Comparison of ENCODE assay signal across 8 cellular contexts in the genomic region with DNA sequence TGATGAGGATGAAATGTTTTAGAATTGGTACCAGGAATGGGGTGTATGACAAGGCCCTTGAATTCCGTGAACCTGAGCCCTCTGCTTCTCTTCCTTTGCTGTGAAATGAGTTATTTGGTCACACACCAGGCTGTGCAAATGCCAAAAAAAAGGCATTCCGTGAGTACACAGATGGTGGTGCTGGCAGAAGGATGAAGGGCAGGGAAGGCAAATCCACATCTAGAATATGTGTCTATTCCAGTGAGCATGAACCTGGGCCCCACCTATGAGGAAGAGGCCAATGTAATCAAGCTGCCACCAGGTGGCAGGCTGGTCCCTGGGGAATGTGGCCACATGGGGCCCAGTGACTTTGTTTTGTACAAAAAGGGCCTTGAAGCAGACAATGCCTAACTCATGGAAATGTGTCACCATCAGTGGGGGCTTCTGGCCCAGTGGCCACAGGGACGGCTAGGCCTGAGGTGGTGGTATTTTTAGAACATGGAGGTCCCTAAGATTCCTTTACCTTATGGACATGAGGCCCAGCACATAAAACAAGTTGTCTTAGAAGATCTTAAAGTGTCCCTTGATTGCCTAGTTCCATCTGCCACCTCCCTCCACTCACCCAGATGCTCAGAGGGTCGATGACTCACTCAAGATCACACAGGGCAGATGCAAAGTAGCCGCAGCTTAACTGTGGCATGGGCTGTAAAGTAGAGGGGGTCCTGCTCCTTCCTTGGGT. TPM values are rescaled to one million over a fixed set of nuclear protein-coding genes. Genes with fewer than 3 reads are reported as not detected.
DNase-seq lines count a peak whose midpoint lies in the region; ATAC-seq and FAIRE-seq lines count a peak whose summit lies in the region.

No MANE protein-coding gene starts in this region.

- H3K27me3 ChIP-seq in Karpas-422 (ENCODE audit: low read length) (no peaks in the 10 kb centered on the region), right cardiac atrium (ENCODE audit: control insufficient read depth, insufficient read depth) (no peaks in the 10 kb centered on the region), small intestine (ENCODE audit: control insufficient read depth in 2 of 2, insufficient read depth in 2 of 2, low read length in 2 of 2) (no peaks in the 10 kb centered on the region)

- peak overlapping the region; percentile 65 for H3K4me2 ChIP-seq in Karpas-422 (ENCODE audit: low read depth, low read length, poor library complexity, severe bottlenecking)

- 67% methylated on average over 5 of the region's 5 CpGs for WGBS in right cardiac atrium
- 36 to 54% (median 39%) methylated on average over 5 of the region's 5 CpGs for WGBS in small intestine, 3 donors

- ATAC-seq in right cardiac atrium (peak in 1 of 2 donors; percentile 21), HG03342 (IDR thresholded peaks at IDR 0.05; ENCODE audit: unreplicated experiment) (no peak)

- H4K20me1 ChIP-seq in Karpas-422 (ENCODE audit: insufficient read depth, low read depth, low read length) = no peaks in the 10 kb centered on the region

- no peaks in the 10 kb centered on the region for H3K36me3 ChIP-seq in Karpas-422 (ENCODE audit: insufficient read depth, low read length)
- no peaks in the 10 kb centered on the region for H3K36me3 ChIP-seq in small intestine (ENCODE audit: control insufficient read depth in 2 of 2, insufficient read depth in 2 of 2, low read length in 2 of 2)

- intact Hi-C loops in right cardiac atrium (cut with DNase I) = loop anchor here in 2 of 4 donors (5.0 to 10.0 kb wide), 3 partner anchors 94 to 286 kb away; no protein-coding TSS in a partner anchor

- H3K9me3 ChIP-seq in Karpas-422 (ENCODE audit: low read length) (no peaks in the 10 kb centered on the region), right cardiac atrium (ENCODE audit: control insufficient read depth, low read length) (no peaks in the 10 kb centered on the region), small intestine (ENCODE audit: control insufficient read depth, low read depth) (no peaks in the 10 kb centered on the region)

- H3K4me1 ChIP-seq in Karpas-422 (ENCODE audit: low read length) = peaks cover 48% of the 10 kb centered on the region
- H3K4me1 ChIP-seq in right cardiac atrium (ENCODE audit: control insufficient read depth, insufficient read depth, low read length) = peaks cover 2% of the 10 kb centered on the region
- H3K4me1 ChIP-seq in small intestine (ENCODE audit: control insufficient read depth in 2 of 2, insufficient read depth in 1 of 2, low read depth in 1 of 2, low read length in 1 of 2) = peaks cover 0 to 2% of the 10 kb centered on the region in 2 donors

- H3K9ac ChIP-seq in Karpas-422 (ENCODE audit: low read length) = peak overlapping the region; percentile 72

- no peaks in the 10 kb centered on the region for H3K79me2 ChIP-seq in Karpas-422 (ENCODE audit: low read length)

- FAIRE-seq in small intestine (lab: Jason Lieb, UNC) = no peak

- H3K27ac ChIP-seq in Karpas-422 (ENCODE audit: low read length) (peak overlapping the region; percentile 90), right cardiac atrium (ENCODE audit: low read length) (no peak overlapping the region), small intestine (ENCODE audit: low read depth in 1 of 2, low read length in 1 of 2) (no peak overlapping the region)

- peak overlapping the region; percentile 60; the same call in 1 of the 2 replicates for H2AFZ ChIP-seq in Karpas-422 (ENCODE audit: low read length)

- DNase-seq in EL = peak; percentile 75
- peak; percentile 96 for DNase-seq in Karpas-422
- peak; percentile 72 for DNase-seq in T follicular helper cell (ENCODE audit: low read depth)
- DNase-seq in activated naive CD8-positive, alpha-beta T cell treated with anti-CD3 and anti-CD28 coated beads, Interleukin-2, amount 50 U/mL, for 16 hours (ENCODE audit: low read depth, low spot score) = peak; percentile 57
- DNase-seq in right cardiac atrium = peak; percentile 46 to 79 (median 78)
- DNase-seq in small intestine = peak; percentile 87
- DNase-seq in DMS79 (lab: John Stamatoyannopoulos, UW) = no peak

- H3K9me2 ChIP-seq in Karpas-422 (replicated peaks; ENCODE audit: insufficient read depth, low read length) = no peaks in the 10 kb centered on the region

- H3K4me3 ChIP-seq in Karpas-422 (ENCODE audit: low read length) (peak overlapping the region; percentile 52; the same call in 1 of the 2 replicates), right cardiac atrium (ENCODE audit: low read length) (no peak overlapping the region), small intestine (ENCODE audit: low read depth in 1 of 2, low read length in 2 of 2) (no peak overlapping the region)

RNA-seq across cellular contexts. Expression of gene RNF215, which starts 3.9 kb away (rescaled TPM):
- 4.0 and 16.9 TPM in 2 replicates for total RNA-seq in Karpas-422 (2014; rRNA removed; shearing (Covaris generic); ENCODE audit: low replicate concordance)
- 10 to 100 TPM in 3 of 4 donors, 1 to 10 TPM in 1; 8.7 to 17.0 (median 12.7) TPM for total RNA-seq in right cardiac atrium
- polyA plus RNA-seq in right cardiac atrium = 5.7 TPM
- 10 to 100 TPM in 1 of 3 donors, 1 to 10 TPM in 2; 3.8 to 12.1 (median 9.0) TPM for polyA plus RNA-seq in small intestine

RNA-seq across cellular contexts. Expression of gene SEC14L2, which starts 5.7 kb away (rescaled TPM):
- 8.4 and 11.6 TPM in 2 replicates for total RNA-seq in Karpas-422 (2014; rRNA removed; shearing (Covaris generic); ENCODE audit: low replicate concordance)
- 1 to 10 TPM; 2.0 to 5.5 (median 3.5) TPM for total RNA-seq in right cardiac atrium
- polyA plus RNA-seq in right cardiac atrium = 1.6 TPM
- polyA plus RNA-seq in small intestine = 10 to 100 TPM; 24.1 to 57.0 (median 49.4) TPM

RNA-seq across cellular contexts. Expression of gene CCDC157, which starts 34.3 kb away (rescaled TPM):
- 0.69 and 0.82 TPM in 2 replicates for total RNA-seq in Karpas-422 (2014; rRNA removed; shearing (Covaris generic); ENCODE audit: low replicate concordance)
- 1 to 10 TPM in 3 of 4 donors, under 1 TPM in 1; 0.47 to 2.1 (median 1.4) TPM for total RNA-seq in right cardiac atrium
- polyA plus RNA-seq in right cardiac atrium = 0.66 TPM
- 1 to 10 TPM; 1.5 to 5.9 (median 2.2) TPM for polyA plus RNA-seq in small intestine

RNA-seq across cellular contexts. Expression of gene MTFP1, which starts 34.4 kb away (rescaled TPM):
- 69.4 and 120 TPM in 2 replicates for total RNA-seq in Karpas-422 (2014; rRNA removed; shearing (Covaris generic); ENCODE audit: low replicate concordance)
- 10 to 100 TPM; 15.5 to 29.3 (median 18.6) TPM for total RNA-seq in right cardiac atrium
- polyA plus RNA-seq in right cardiac atrium (38.9 TPM), small intestine (10 to 100 TPM; 19.7 to 36.7 (median 22.4) TPM)

RNA-seq across cellular contexts. Expression of gene SF3A1, which starts 34.4 kb away (rescaled TPM):
- 79.0 and 111 TPM in 2 replicates for total RNA-seq in Karpas-422 (2014; rRNA removed; shearing (Covaris generic); ENCODE audit: low replicate concordance)
- total RNA-seq in right cardiac atrium = 100 to 1,000 TPM; 105 to 110 (median 108) TPM
- 16.2 TPM for polyA plus RNA-seq in right cardiac atrium
- 10 to 100 TPM; 17.6 to 28.2 (median 26.2) TPM for polyA plus RNA-seq in small intestine
